Comparison of ENCODE assay signal across 1 cellular context in genomic region chr1:15847100-15847892, GRCh38.
TF ChIP-seq lines count a peak whose summit lies in the region.

Gene SPEN (plus strand): TSS chr1:15847707. CDS start chr1:15848068, 361 bp downstream.

TF ChIP-seq in HepG2, 621 proteins besides CTCF, POLR2A, EP300 and RAD21 (continued from another document and continues in another):
- 0 out of 2 replicates have a peak, but pooled peaks have one; percentile 8 for TF ChIP-seq ZSCAN5A (CRISPR knock-in tag; IDR thresholded peaks at IDR 0.05; ENCODE audit: borderline replicate concordance)
- peak; percentile 55; the same call in 1 of the 2 replicates for TF ChIP-seq PPARG (CRISPR knock-in tag; conservative IDR thresholded peaks at IDR 0.05)
- peak; percentile 78 for TF ChIP-seq ZMYM3 (CRISPR knock-in tag; IDR thresholded peaks at IDR 0.05)
- no peak for TF ChIP-seq ZBTB44 (CRISPR knock-in tag; IDR thresholded peaks at IDR 0.05)
- peak; percentile 47; the same call in 1 of the 2 replicates for TF ChIP-seq HIVEP1 (CRISPR knock-in tag; IDR thresholded peaks at IDR 0.05)
- TF ChIP-seq ZNF784 (CRISPR knock-in tag; IDR thresholded peaks at IDR 0.05; ENCODE audit: borderline replicate concordance): peak; percentile 67; the same call in 1 of the 2 replicates
- 0 out of 2 replicates have a peak, but pooled peaks have one; percentile 4 for TF ChIP-seq ZFP90 (CRISPR knock-in tag; IDR thresholded peaks at IDR 0.05; ENCODE audit: borderline replicate concordance)
- TF ChIP-seq IKZF4 (CRISPR knock-in tag; IDR thresholded peaks at IDR 0.05; ENCODE audit: borderline replicate concordance, low read depth, not compliant biosample characterization): peak; percentile 55
- TF ChIP-seq EED (CRISPR knock-in tag; IDR thresholded peaks at IDR 0.05): no peak
- peak; percentile 51; the same call in 1 of the 2 replicates for TF ChIP-seq THAP11 (CRISPR knock-in tag; IDR thresholded peaks at IDR 0.05)
- TF ChIP-seq, protein P1, sequence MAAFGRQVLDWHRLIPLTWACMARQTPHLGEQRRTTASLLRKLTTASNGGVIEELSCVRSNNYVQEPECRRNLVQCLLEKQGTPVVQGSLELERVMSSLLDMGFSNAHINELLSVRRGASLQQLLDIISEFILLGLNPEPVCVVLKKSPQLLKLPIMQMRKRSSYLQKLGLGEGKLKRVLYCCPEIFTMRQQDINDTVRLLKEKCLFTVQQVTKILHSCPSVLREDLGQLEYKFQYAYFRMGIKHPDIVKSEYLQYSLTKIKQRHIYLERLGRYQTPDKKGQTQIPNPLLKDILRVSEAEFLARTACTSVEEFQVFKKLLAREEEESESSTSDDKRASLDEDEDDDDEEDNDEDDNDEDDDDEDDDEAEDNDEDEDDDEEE (CRISPR knock-in tag; IDR thresholded peaks at IDR 0.05): 0 out of 2 replicates have a peak, but pooled peaks have one; percentile 9
- TF ChIP-seq ZNF839 (CRISPR knock-in tag; IDR thresholded peaks at IDR 0.05; ENCODE audit: borderline replicate concordance): 0 out of 2 replicates have a peak, but pooled peaks have one; percentile 81
- TF ChIP-seq ZFY (CRISPR knock-in tag; IDR thresholded peaks at IDR 0.05): peak; percentile 75
- peak; percentile 66; the same call in 1 of the 2 replicates for TF ChIP-seq MAX (IDR thresholded peaks at IDR 0.05)
- peak; percentile 59 for TF ChIP-seq KMT2B (CRISPR knock-in tag; IDR thresholded peaks at IDR 0.05)
- TF ChIP-seq, protein P2, sequence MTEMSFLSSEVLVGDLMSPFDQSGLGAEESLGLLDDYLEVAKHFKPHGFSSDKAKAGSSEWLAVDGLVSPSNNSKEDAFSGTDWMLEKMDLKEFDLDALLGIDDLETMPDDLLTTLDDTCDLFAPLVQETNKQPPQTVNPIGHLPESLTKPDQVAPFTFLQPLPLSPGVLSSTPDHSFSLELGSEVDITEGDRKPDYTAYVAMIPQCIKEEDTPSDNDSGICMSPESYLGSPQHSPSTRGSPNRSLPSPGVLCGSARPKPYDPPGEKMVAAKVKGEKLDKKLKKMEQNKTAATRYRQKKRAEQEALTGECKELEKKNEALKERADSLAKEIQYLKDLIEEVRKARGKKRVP (CRISPR knock-in tag; IDR thresholded peaks at IDR 0.05): 0 out of 4 replicates have a peak, but pooled peaks of 1 of the 2 experiments have one; percentile 1
- TF ChIP-seq EHMT2 (IDR thresholded peaks at IDR 0.05; ENCODE audit: borderline replicate concordance, low read depth, low read length): no peak
- TF ChIP-seq ZNF776 (CRISPR knock-in tag; IDR thresholded peaks at IDR 0.05): peak; percentile 77
- no peak for TF ChIP-seq ZBTB37 (CRISPR knock-in tag; IDR thresholded peaks at IDR 0.05)
- peak; percentile 8; the same call in 1 of the 2 replicates for TF ChIP-seq DZIP1 (CRISPR knock-in tag; IDR thresholded peaks at IDR 0.05)
- peak; percentile 49; the same call in 1 of the 2 replicates for TF ChIP-seq MXD3 (CRISPR knock-in tag; IDR thresholded peaks at IDR 0.05)
- TF ChIP-seq, protein P3, sequence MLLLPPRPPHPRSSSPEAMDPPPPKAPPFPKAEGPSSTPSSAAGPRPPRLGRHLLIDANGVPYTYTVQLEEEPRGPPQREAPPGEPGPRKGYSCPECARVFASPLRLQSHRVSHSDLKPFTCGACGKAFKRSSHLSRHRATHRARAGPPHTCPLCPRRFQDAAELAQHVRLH (CRISPR knock-in tag; IDR thresholded peaks at IDR 0.05; ENCODE audit: borderline replicate concordance, low read depth): peak; percentile 33; the same call in 1 of the 2 replicates
- 0 out of 2 replicates have a peak, but pooled peaks have one; percentile 9 for TF ChIP-seq SP5 (CRISPR knock-in tag; IDR thresholded peaks at IDR 0.05; ENCODE audit: borderline replicate concordance, low read depth)
- TF ChIP-seq ZNF724P (CRISPR knock-in tag; IDR thresholded peaks at IDR 0.05; ENCODE audit: borderline replicate concordance): 0 out of 2 replicates have a peak, but pooled peaks have one; percentile 18
- peak; percentile 26; the same call in 1 of the 2 replicates for TF ChIP-seq EEA1 (CRISPR knock-in tag; IDR thresholded peaks at IDR 0.05; ENCODE audit: borderline replicate concordance)
- TF ChIP-seq ZNF263 (CRISPR knock-in tag; IDR thresholded peaks at IDR 0.05): no peak
- no peak for TF ChIP-seq ZNF10 (CRISPR knock-in tag; IDR thresholded peaks at IDR 0.05; ENCODE audit: borderline replicate concordance, low read depth)
- TF ChIP-seq, protein P4, sequence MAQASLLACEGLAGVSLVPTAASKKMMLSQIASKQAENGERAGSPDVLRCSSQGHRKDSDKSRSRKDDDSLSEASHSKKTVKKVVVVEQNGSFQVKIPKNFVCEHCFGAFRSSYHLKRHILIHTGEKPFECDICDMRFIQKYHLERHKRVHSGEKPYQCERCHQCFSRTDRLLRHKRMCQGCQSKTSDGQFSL (CRISPR knock-in tag; IDR thresholded peaks at IDR 0.05): 0 out of 2 replicates have a peak, but pooled peaks have one; percentile 69
- TF ChIP-seq GATAD1 (CRISPR knock-in tag; IDR thresholded peaks at IDR 0.05): 0 out of 2 replicates have a peak, but pooled peaks have one; percentile 7
- TF ChIP-seq PHF21A (CRISPR knock-in tag; IDR thresholded peaks at IDR 0.05): no peak; the same call in 1 of the 2 replicates
- peak; percentile 90 for TF ChIP-seq RBFOX2 (IDR thresholded peaks at IDR 0.05; ENCODE audit: low read depth, low read length)
- no peak; the same call in 1 of the 2 replicates for TF ChIP-seq ZNF616 (CRISPR knock-in tag; IDR thresholded peaks at IDR 0.05; ENCODE audit: low read depth)
- TF ChIP-seq MEF2D (CRISPR knock-in tag; IDR thresholded peaks at IDR 0.05): no peak
- peak; percentile 58; the same call in 1 of the 2 replicates for TF ChIP-seq ZNF501 (CRISPR knock-in tag; IDR thresholded peaks at IDR 0.05)
- TF ChIP-seq ZFX (CRISPR knock-in tag; IDR thresholded peaks at IDR 0.05; ENCODE audit: low read depth): peak; percentile 78
- no peak for TF ChIP-seq ZKSCAN5 (CRISPR knock-in tag; IDR thresholded peaks at IDR 0.05)
- TF ChIP-seq, protein P5, sequence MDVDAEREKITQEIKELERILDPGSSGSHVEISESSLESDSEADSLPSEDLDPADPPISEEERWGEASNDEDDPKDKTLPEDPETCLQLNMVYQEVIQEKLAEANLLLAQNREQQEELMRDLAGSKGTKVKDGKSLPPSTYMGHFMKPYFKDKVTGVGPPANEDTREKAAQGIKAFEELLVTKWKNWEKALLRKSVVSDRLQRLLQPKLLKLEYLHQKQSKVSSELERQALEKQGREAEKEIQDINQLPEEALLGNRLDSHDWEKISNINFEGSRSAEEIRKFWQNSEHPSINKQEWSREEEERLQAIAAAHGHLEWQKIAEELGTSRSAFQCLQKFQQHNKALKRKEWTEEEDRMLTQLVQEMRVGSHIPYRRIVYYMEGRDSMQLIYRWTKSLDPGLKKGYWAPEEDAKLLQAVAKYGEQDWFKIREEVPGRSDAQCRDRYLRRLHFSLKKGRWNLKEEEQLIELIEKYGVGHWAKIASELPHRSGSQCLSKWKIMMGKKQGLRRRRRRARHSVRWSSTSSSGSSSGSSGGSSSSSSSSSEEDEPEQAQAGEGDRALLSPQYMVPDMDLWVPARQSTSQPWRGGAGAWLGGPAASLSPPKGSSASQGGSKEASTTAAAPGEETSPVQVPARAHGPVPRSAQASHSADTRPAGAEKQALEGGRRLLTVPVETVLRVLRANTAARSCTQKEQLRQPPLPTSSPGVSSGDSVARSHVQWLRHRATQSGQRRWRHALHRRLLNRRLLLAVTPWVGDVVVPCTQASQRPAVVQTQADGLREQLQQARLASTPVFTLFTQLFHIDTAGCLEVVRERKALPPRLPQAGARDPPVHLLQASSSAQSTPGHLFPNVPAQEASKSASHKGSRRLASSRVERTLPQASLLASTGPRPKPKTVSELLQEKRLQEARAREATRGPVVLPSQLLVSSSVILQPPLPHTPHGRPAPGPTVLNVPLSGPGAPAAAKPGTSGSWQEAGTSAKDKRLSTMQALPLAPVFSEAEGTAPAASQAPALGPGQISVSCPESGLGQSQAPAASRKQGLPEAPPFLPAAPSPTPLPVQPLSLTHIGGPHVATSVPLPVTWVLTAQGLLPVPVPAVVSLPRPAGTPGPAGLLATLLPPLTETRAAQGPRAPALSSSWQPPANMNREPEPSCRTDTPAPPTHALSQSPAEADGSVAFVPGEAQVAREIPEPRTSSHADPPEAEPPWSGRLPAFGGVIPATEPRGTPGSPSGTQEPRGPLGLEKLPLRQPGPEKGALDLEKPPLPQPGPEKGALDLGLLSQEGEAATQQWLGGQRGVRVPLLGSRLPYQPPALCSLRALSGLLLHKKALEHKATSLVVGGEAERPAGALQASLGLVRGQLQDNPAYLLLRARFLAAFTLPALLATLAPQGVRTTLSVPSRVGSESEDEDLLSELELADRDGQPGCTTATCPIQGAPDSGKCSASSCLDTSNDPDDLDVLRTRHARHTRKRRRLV (CRISPR knock-in tag; IDR thresholded peaks at IDR 0.05): peak; percentile 77; the same call in 1 of the 2 replicates
- TF ChIP-seq, protein P6, sequence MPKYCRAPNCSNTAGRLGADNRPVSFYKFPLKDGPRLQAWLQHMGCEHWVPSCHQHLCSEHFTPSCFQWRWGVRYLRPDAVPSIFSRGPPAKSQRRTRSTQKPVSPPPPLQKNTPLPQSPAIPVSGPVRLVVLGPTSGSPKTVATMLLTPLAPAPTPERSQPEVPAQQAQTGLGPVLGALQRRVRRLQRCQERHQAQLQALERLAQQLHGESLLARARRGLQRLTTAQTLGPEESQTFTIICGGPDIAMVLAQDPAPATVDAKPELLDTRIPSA (CRISPR knock-in tag; IDR thresholded peaks at IDR 0.05; ENCODE audit: borderline replicate concordance): no peak
- peak; percentile 57; the same call in 1 of the 2 replicates for TF ChIP-seq TSC22D2 (CRISPR knock-in tag; IDR thresholded peaks at IDR 0.05; ENCODE audit: borderline replicate concordance)
- 0 out of 2 replicates have a peak, but pooled peaks have one; percentile 61 for TF ChIP-seq ZBTB42 (CRISPR knock-in tag; IDR thresholded peaks at IDR 0.05)
- TF ChIP-seq NR2F6 (IDR thresholded peaks at IDR 0.05): no peak
- TF ChIP-seq NR2F6 (CRISPR knock-in tag; IDR thresholded peaks at IDR 0.05): no peak
- no peak for TF ChIP-seq AGO2 (optimal IDR thresholded peaks at IDR 0.05; ENCODE audit: low read depth, low read length)
